In the genomic region with DNA sequence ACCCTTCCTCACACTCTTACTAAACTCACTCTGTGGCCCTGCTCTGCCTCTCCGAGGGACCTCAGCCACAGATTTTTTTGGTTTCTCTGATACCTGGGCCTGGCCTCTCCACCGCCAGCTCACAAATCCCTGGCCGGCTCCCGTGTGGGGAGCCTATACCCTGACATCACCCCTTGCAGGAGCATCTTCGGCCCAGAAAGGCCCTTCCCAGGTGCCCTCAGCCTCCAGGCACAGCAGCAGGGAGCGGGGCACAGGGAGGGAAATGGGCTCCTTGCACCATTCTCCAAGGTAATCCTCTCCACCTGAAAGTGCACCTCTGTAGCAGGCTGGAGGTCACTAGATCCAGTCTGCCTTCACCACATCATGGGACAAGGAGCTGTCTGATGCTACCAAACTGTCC, we compare ENCODE assay signal across 23 cellular contexts. TPM values are rescaled to one million over a fixed set of nuclear protein-coding genes. Genes with fewer than 3 reads are reported as not detected.
"Had no signal": no experiment of that assay in that cellular context is flagged by ENCODE, and none has a peak within 500 bp of the region (broad histone marks: within the 10 kb centered on the region; RNA-seq: fewer than 3 reads in every experiment).

No MANE protein-coding gene starts in this region.

- FAIRE-seq: endometrium, frontal cortex, small intestine had no signal

- ATAC-seq: esophagus mucosa; heart left ventricle; lower lobe of right lung; stimulated activated naive CD8-positive, alpha-beta T cell treated with anti-CD3 and anti-CD28 coated beads, Interleukin-15, Interleukin-2, amounts not matched to agents 100 U/mL and 50 U/mL, for 24 hours had no signal

- H3K9me3 ChIP-seq: suprapubic skin, thyroid gland had no signal

- H3K4me1 ChIP-seq: heart left ventricle, left ventricle myocardium inferior, lower lobe of right lung, right atrium auricular region, suprapubic skin, thyroid gland, upper lobe of left lung had no signal

- H3K27ac ChIP-seq: heart left ventricle, left ventricle myocardium inferior, lower lobe of right lung, right atrium auricular region, suprapubic skin, thyroid gland, upper lobe of left lung had no signal

- H3K27me3 ChIP-seq: dorsolateral prefrontal cortex, right atrium auricular region, suprapubic skin, thyroid gland, upper lobe of left lung had no signal

- H3K4me3 Mint-ChIP-seq: central memory CD8-positive, alpha-beta T cell; naive B cell; nephron had no signal

- H3K36me3 ChIP-seq: heart left ventricle, left ventricle myocardium inferior, lower lobe of right lung, right atrium auricular region, suprapubic skin, thyroid gland, upper lobe of left lung had no signal

- H3K27ac Mint-ChIP-seq: nephron had no signal

- H3K9me3 Mint-ChIP-seq: central memory CD8-positive, alpha-beta T cell had no signal

- H3K4me3 ChIP-seq: dorsolateral prefrontal cortex, heart left ventricle, left ventricle myocardium inferior, lower lobe of right lung, right atrium auricular region, suprapubic skin, thyroid gland, upper lobe of left lung had no signal

- DNase-seq: cortex of kidney; dorsolateral prefrontal cortex; effector CD8-positive, alpha-beta T cell; heart left ventricle; hippocampal formation; kidney glomerular epithelial cell; left ventricle myocardium inferior; lower lobe of right lung; mesenchymal stem cell; naive B cell; small intestine; stimulated activated CD4-positive, alpha-beta T cell treated with anti-CD3 and anti-CD28 coated beads, Interleukin-2, amount 100 ng/mL, for 48 hours; stimulated activated naive CD8-positive, alpha-beta T cell treated with anti-CD3 and anti-CD28 coated beads, Interleukin-15, Interleukin-2, amounts not matched to agents 100 U/mL and 50 U/mL, for 24 hours; thyroid gland; upper lobe of left lung had no signal

- H3K4me1 Mint-ChIP-seq: central memory CD8-positive, alpha-beta T cell; naive B cell had no signal

RNA-seq across cellular contexts. Expression of a gene that starts 43.2 kb away (rescaled TPM):
- total RNA-seq: fibroblast of lung had no signal
- polyA plus RNA-seq: fibroblast of lung had no signal
